ENCODE assay signal across 26 cellular contexts in the genomic region with DNA sequence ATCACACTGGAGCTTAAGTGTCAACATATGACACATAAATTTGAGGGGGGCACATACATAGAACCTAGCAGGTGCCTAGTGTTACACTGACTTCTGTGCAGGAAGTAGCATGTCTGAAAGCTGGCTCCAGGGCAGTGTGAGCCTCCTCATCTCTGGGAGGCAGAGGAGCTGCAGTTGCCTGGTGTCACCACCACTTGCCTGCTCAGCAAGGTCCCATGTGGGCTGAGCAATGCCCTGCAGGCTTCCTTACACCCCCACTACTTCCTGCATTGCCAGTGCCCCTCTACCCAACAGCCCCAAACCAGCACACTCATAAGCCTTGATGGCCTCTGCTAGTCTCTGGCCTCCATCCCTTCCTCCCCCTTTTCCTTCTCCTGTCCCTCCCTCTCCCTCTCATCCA.
"Had no signal": no experiment of that assay in that cellular context is flagged by ENCODE, and none has a peak within 500 bp of the region (broad histone marks: within the 10 kb centered on the region; RNA-seq: fewer than 3 reads in every experiment).

No MANE protein-coding gene starts in this region.

- DNase-seq: activated CD4-positive, alpha-beta T cell treated with anti-CD3 and anti-CD28 coated beads for 4 hours; activated CD4-positive, alpha-beta T cell treated with anti-CD3 and anti-CD28 coated beads, Interleukin-2, amount 50 U/mL, for 4 hours; activated gamma-delta T cell treated with Interleukin-2 at 50 U/mL for 16 hours; activated naive CD4-positive, alpha-beta T cell treated with anti-CD3 and anti-CD28 coated beads, Interleukin-2, amount 50 U/mL, for 16 hours; activated T-cell treated with anti-CD3 and anti-CD28 coated beads, Interleukin-2, amount 50 U/mL, for 4 hours; amniotic stem cell; brain microvascular endothelial cell; cortex of kidney; effector CD4-positive, alpha-beta T cell; esophagus squamous epithelium; foreskin melanocyte; mammary epithelial cell; naive B cell; nephron progenitor cell; psoas muscle; stimulated activated CD4-positive, alpha-beta T cell treated with anti-CD3 and anti-CD28 coated beads, Interleukin-2, amount 100 ng/mL, for 24 hours; stimulated activated naive B cell treated with anti-CD40 and anti-IgM and Interleukin-4, amounts not matched to agents 10 μg/mL and 1 μg/mL and 100 μg/mL, for 72 hours; T-helper 1 cell; uterus had no signal

- ATAC-seq: activated T-cell treated with anti-CD3 and anti-CD28 coated beads, Interleukin-2, amount 50 U/mL, for 4 hours; activated T-helper 17 cell treated with anti-CD3 and anti-CD28 coated beads, Interleukin-2, amount 50 U/mL, for 72 hours; psoas muscle; stimulated activated naive B cell treated with anti-CD40 and anti-IgM and Interleukin-4, amounts not matched to agents 10 μg/mL and 1 μg/mL and 100 μg/mL, for 72 hours had no signal

- H3K27ac ChIP-seq: brain microvascular endothelial cell, epithelial cell of prostate, esophagus squamous epithelium, neutrophil, parathyroid adenoma, psoas muscle, tibial nerve, uterus had no signal

- H3K4me1 ChIP-seq: esophagus squamous epithelium, parathyroid adenoma, psoas muscle, tibial nerve had no signal

- H3K27me3 ChIP-seq: brain microvascular endothelial cell, neutrophil, tibial nerve, uterus had no signal

- H3K9me3 ChIP-seq: esophagus squamous epithelium, neutrophil, psoas muscle, uterus had no signal

- H3K36me3 Mint-ChIP-seq: naive B cell; stimulated activated naive B cell treated with anti-CD40 and anti-IgM and Interleukin-4, amounts not matched to agents 10 μg/mL and 1 μg/mL and 100 μg/mL, for 72 hours had no signal

- H3K27ac Mint-ChIP-seq: activated T-helper 17 cell treated with anti-CD3 and anti-CD28 coated beads, Interleukin-2, amount 50 U/mL, for 72 hours; nephron progenitor cell; stimulated activated naive B cell treated with anti-CD40 and anti-IgM and Interleukin-4, amounts not matched to agents 10 μg/mL and 1 μg/mL and 100 μg/mL, for 72 hours; T-helper 2 cell treated with Interferon-gamma antibody and Interleukin-4, amounts not matched to agents 5 μg/mL and 100 μg/mL, for 36 hours had no signal

- H3K4me1 Mint-ChIP-seq: activated T-helper 17 cell treated with anti-CD3 and anti-CD28 coated beads, Interleukin-2, amount 50 U/mL, for 72 hours; naive B cell; nephron progenitor cell; stimulated activated naive B cell treated with anti-CD40 and anti-IgM and Interleukin-4, amounts not matched to agents 10 μg/mL and 1 μg/mL and 100 μg/mL, for 72 hours had no signal

- H3K4me3 ChIP-seq: esophagus squamous epithelium, psoas muscle, smooth muscle cell, tibial nerve, uterus had no signal

- H3K4me3 Mint-ChIP-seq: activated T-cell treated with anti-CD3 and anti-CD28 coated beads, Interleukin-2, amount 50 U/mL, for 4 hours; activated T-helper 17 cell treated with anti-CD3 and anti-CD28 coated beads, Interleukin-2, amount 50 U/mL, for 72 hours; naive B cell; nephron progenitor cell; stimulated activated naive B cell treated with anti-CD40 and anti-IgM and Interleukin-4, amounts not matched to agents 10 μg/mL and 1 μg/mL and 100 μg/mL, for 72 hours; T-helper 2 cell treated with Interferon-gamma antibody and Interleukin-4, amounts not matched to agents 5 μg/mL and 100 μg/mL, for 36 hours had no signal

- H3K36me3 ChIP-seq: brain microvascular endothelial cell, esophagus squamous epithelium, neutrophil, tibial nerve, uterus had no signal

- H3K9me3 Mint-ChIP-seq: activated T-cell treated with anti-CD3 and anti-CD28 coated beads, Interleukin-2, amount 50 U/mL, for 4 hours; activated T-helper 17 cell treated with anti-CD3 and anti-CD28 coated beads, Interleukin-2, amount 50 U/mL, for 72 hours; nephron progenitor cell; T-helper 2 cell treated with Interferon-gamma antibody and Interleukin-4, amounts not matched to agents 5 μg/mL and 100 μg/mL, for 36 hours had no signal
